ENCODE assay signal across 9 cellular contexts in genomic region chr12:1796515-1797010, GRCh38. TPM values are rescaled to one million over a fixed set of nuclear protein-coding genes. Genes with fewer than 3 reads are reported as not detected.
DNase-seq lines count a peak whose midpoint lies in the region; ATAC-seq and TF ChIP-seq lines count a peak whose summit lies in the region.
"Had no signal": no experiment of that assay in that cellular context is flagged by ENCODE, and none has a peak within 500 bp of the region (broad histone marks: within the 10 kb centered on the region; RNA-seq: fewer than 3 reads in every experiment).

No MANE protein-coding gene starts in this region.

- POLR2A ChIA-PET in A673 (lab: Charles Lee; ENCODE audit: low non-redundant PET), result no interaction called here

- H3K27ac ChIP-seq in A673 (ENCODE audit: low read depth, low read length, poor library complexity, severe bottlenecking), result no peak overlapping the region
- H3K27ac ChIP-seq in ovary, result peak overlapping the region in 1 of 2 donors; percentile 13

- H3K27me3 ChIP-seq in A673 (replicated peaks; ENCODE audit: insufficient read depth, low read depth, low read length, poor library complexity), result no peaks in the 10 kb centered on the region
- no peaks in the 10 kb centered on the region for H3K27me3 ChIP-seq in ovary

- peak; percentile 67 for TF ChIP-seq POLR2A in erythroblast (IDR thresholded peaks at IDR 0.05; ENCODE audit: low read length)
- TF ChIP-seq POLR2A in ovary (IDR thresholded peaks at IDR 0.05), result no peak

- DNase-seq in A673 (ENCODE audit: low spot score), result no peak
- DNase-seq in activated CD4-positive, alpha-beta T cell treated with anti-CD3 and anti-CD28 coated beads, Interleukin-2, amount 50 U/mL, for 1 hour, result peak; percentile 32
- peak in 1 of 2 experiments; percentile 66 for DNase-seq in erythroblast (lab: John Stamatoyannopoulos, UW)
- peak in 3 of 5 donors; percentile 52 to 60 (median 59) for DNase-seq in ovary
- DNase-seq in SK-N-DZ (ENCODE audit: low spot score), result no peak
- no peak for DNase-seq in COLO829 (ENCODE audit: low spot score)

- ATAC-seq in GM18907 (IDR thresholded peaks at IDR 0.05; ENCODE audit: unreplicated experiment) (peak; percentile 31), HG03280 (IDR thresholded peaks at IDR 0.05; ENCODE audit: unreplicated experiment) (peak; percentile 24)

- no peaks in the 10 kb centered on the region for H3K36me3 ChIP-seq in A673 (ENCODE audit: insufficient read depth, low read length, poor library complexity, severe bottlenecking)
- H3K36me3 ChIP-seq in ovary, result no peaks in the 10 kb centered on the region

- no peak for TF ChIP-seq CTCF in A673 (conservative IDR thresholded peaks at IDR 0.05; ENCODE audit: low read depth, low read length)
- no peak for TF ChIP-seq CTCF in ovary (IDR thresholded peaks at IDR 0.05)

- no TSS peak for BruUV-seq in A673 (replicated peaks; lab: Mats Ljungman, UMichigan)

- intact Hi-C loops in A673 (cut with micrococcal nuclease; ENCODE audit: unreplicated experiment), result loop anchor here (1.0 to 10.0 kb wide), 3 partner anchors 144 to 786 kb away; no protein-coding TSS in a partner anchor
- intact Hi-C loops in ovary (cut with DNase I), result loop anchor here (2.0 to 10.0 kb wide), 6 partner anchors 141 to 786 kb away; no protein-coding TSS in a partner anchor

- CTCF ChIA-PET in A673 (lab: Charles Lee), result interaction anchor here (0.5 to 2.6 kb wide), 5 partner anchors 118 to 238 kb away, joined by 3 to 34 read pairs (median 7); no protein-coding TSS in a partner anchor

- H3K4me3 ChIP-seq in A673 (ENCODE audit: low read depth, low read length, poor library complexity, severe bottlenecking) (peak overlapping the region; percentile 34), ovary (peak overlapping the region; percentile 46)

- no peak for TF ChIP-seq EP300 in ovary (IDR thresholded peaks at IDR 0.05)

- H3K4me1 ChIP-seq in A673 (ENCODE audit: insufficient read depth, low read length, poor library complexity, severe bottlenecking) (peaks cover 4% of the 10 kb centered on the region), ovary (ENCODE audit: insufficient read depth) (peaks cover 3% of the 10 kb centered on the region)

- 1 to 2% (median 2%) methylated on average over 33 to 43 of the region's 43 CpGs for WGBS in ovary, 3 donors

- H3K9me3 ChIP-seq in A673 (ENCODE audit: low read depth, low read length, poor library complexity, severe bottlenecking), result no peaks in the 10 kb centered on the region
- H3K9me3 ChIP-seq in ovary, result no peaks in the 10 kb centered on the region

RNA-seq across cellular contexts. Expression of gene LRTM2, which starts 23.8 kb away (rescaled TPM):
- not detected in 2 replicates for total RNA-seq in A673 (2021)
- total RNA-seq in ovary, result not detected
- not detected for polyA plus RNA-seq in ovary
- polyA plus RNA-seq in SK-N-DZ (2014; cell fraction: cytosol; rRNA removed), result 0.02 and 0.21 TPM in 2 replicates
- polyA plus RNA-seq in SK-N-DZ (2014; cell fraction: nucleus; rRNA removed), result 0.18 TPM in 1 of 2 replicates, not detected in the other
- total RNA-seq: lung microvascular endothelial cell had no signal

Comparison
In these comparisons a context has a peak if more than half of its experiments do, and no peak if none do; other contexts are left out.
1. DNase-seq: peak in activated CD4-positive, alpha-beta T cell treated with anti-CD3 and anti-CD28 coated beads, Interleukin-2, amount 50 U/mL, for 1 hour (single experiment) and ovary (3 of 5); none in A673 (single experiment), SK-N-DZ (single experiment) and COLO829 (single experiment).